Comparison of ENCODE assay signal across 1 cellular context in the genomic region with DNA sequence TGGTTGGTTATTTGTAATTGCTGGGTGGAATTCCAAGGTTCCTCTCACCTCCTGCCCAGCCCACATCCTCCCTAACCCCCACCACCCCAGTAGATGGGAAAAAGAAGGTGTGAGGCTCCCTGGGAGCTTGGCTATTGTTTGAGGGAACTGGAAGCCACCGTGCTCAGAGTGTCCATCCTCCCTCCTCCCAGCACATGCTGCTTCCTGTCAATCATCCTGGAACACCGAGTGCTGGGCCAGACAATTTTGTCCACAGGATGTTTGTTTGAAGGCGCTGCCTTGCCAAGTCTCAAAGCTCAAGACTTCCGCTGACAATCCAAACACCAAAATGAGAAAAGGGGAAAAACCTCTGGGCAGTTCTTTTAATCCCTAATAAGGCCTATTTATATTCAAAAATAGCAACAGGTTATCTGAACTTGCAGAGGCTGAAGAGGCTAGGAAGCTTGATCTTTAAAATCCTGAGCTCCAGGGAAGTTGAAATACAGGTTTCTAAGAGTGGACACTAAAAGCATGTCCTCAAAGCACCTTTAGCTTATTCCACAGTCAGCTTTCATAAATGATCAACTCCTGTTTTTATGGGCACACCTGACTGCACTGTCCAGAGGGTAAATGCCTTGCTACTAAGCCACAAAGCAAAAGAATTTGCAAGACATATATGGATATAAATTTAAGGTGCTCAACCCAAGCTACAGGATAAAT.
TF ChIP-seq lines count a peak whose summit lies in the region.

No MANE protein-coding gene starts in this region.

TF ChIP-seq in SK-N-SH treated with all-trans-retinoic acid at 6 μM for 48 hours, 23 proteins besides CTCF, POLR2A, EP300 and RAD21 (continued from another document):
- TF ChIP-seq CSRNP3 (CRISPR knock-in tag; IDR thresholded peaks at IDR 0.05) (no peak), ZNF8 (CRISPR knock-in tag; IDR thresholded peaks at IDR 0.05) (no peak), RARB (CRISPR knock-in tag; IDR thresholded peaks at IDR 0.05) (no peak), POU6F1 (CRISPR knock-in tag; IDR thresholded peaks at IDR 0.05; ENCODE audit: borderline replicate concordance, low read depth) (no peak), CSDC2 (CRISPR knock-in tag; IDR thresholded peaks at IDR 0.05) (no peak)
